ENCODE assay signal across 7 cellular contexts in the genomic region with DNA sequence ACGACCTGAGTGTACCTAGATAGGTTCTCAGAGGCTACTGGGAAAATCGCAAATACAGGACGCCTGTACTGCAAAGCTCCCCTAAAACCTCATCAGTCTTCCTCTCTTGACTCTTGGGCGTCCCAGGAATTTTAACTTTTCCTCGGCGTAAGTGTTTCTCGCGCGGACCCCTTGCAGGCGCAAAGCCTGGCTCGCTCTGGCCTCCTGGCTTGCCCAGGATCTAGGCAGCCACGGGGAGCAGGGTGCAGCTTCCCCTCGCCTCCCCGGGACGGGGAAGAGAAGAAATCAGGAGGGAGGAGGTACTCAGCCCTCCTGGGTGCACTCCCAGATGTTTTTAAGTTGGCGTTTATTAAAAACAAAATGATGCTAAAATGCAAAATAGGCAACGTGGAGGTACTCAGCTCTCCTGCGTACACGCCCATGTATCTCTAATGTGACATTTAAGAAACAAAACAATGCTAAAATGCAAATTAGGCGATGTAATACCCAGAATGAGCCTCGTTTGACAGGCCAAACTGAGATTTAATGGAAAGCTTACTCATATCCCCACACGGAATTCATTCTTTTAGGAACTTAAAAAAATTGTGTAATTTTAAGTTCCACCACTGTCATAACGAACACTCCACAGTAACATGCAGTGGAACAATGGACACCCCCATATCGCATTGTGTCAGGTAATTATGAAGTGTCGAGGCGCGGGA. TPM values are rescaled to one million over a fixed set of nuclear protein-coding genes. Genes with fewer than 3 reads are reported as not detected.
DNase-seq lines count a peak whose midpoint lies in the region; ATAC-seq and TF ChIP-seq lines count a peak whose summit lies in the region.

No MANE protein-coding gene starts in this region.

- peaks cover 24% of the 10 kb centered on the region for H3K4me1 Mint-ChIP-seq in activated CD4-positive, alpha-beta memory T cell treated with anti-CD3 and anti-CD28 coated beads, Interleukin-2, amount 10 ng/mL, durations not matched to agents 7 days and 5 days
- peaks cover 23% of the 10 kb centered on the region for H3K4me1 Mint-ChIP-seq in stimulated activated effector memory CD8-positive, alpha-beta T cell treated with anti-CD3 and anti-CD28 coated beads, Interleukin-12 subunit alpha, Interleukin-12 subunit beta, amount 100 ng/mL, for 72 hours

- no peak overlapping the region for H3K9ac ChIP-seq in iPS-15b (ENCODE audit: low read depth, low read length)

- POLR2A ChIA-PET in HEK293 (lab: Yijun Ruan, JAX): interaction anchor here (0.8 to 9.4 kb wide), 6 partner anchors 9 to 302 kb away, joined by 3 to 104 read pairs (median 4); a partner anchor contains a TSS
- POLR2A ChIA-PET in activated CD4-positive, alpha-beta memory T cell treated with anti-CD3 and anti-CD28 coated beads, Interleukin-2, amount 10 ng/mL, durations not matched to agents 7 days and 5 days (lab: Charles Lee): interaction anchor here (1.2 kb wide), 1 partner anchor 29 kb away, joined by 7 read pairs; a partner anchor contains a TSS

- CTCF ChIA-PET in HEK293 (lab: Yijun Ruan, JAX): interaction anchor here (0.6 to 2.6 kb wide), 9 partner anchors 11 to 186 kb away, joined by 3 to 9 read pairs (median 3); no protein-coding TSS in a partner anchor
- CTCF ChIA-PET in activated CD4-positive, alpha-beta memory T cell treated with anti-CD3 and anti-CD28 coated beads, Interleukin-2, amount 10 ng/mL, durations not matched to agents 7 days and 5 days (lab: Charles Lee): interaction anchor here (0.6 to 1.7 kb wide), 4 partner anchors 29 to 809 kb away, joined by 3 to 4 read pairs (median 3); a partner anchor contains a TSS

- H3K36me3 Mint-ChIP-seq in activated CD4-positive, alpha-beta memory T cell treated with anti-CD3 and anti-CD28 coated beads, Interleukin-2, amount 10 ng/mL, durations not matched to agents 7 days and 5 days (ENCODE audit: low read depth): no peaks in the 10 kb centered on the region
- H3K36me3 Mint-ChIP-seq in stimulated activated effector memory CD8-positive, alpha-beta T cell treated with anti-CD3 and anti-CD28 coated beads, Interleukin-12 subunit alpha, Interleukin-12 subunit beta, amount 100 ng/mL, for 72 hours: no peaks in the 10 kb centered on the region

- ATAC-seq in stimulated activated effector memory CD8-positive, alpha-beta T cell treated with anti-CD3 and anti-CD28 coated beads, Interleukin-12 subunit alpha, Interleukin-12 subunit beta, amount 100 ng/mL, for 72 hours: no peak
- no peak for ATAC-seq in HG02678 (IDR thresholded peaks at IDR 0.05; ENCODE audit: unreplicated experiment)
- no peak for ATAC-seq in GM21619 (IDR thresholded peaks at IDR 0.05; ENCODE audit: unreplicated experiment)

- H3K27ac Mint-ChIP-seq in activated CD4-positive, alpha-beta memory T cell treated with anti-CD3 and anti-CD28 coated beads, Interleukin-2, amount 10 ng/mL, durations not matched to agents 7 days and 5 days: no peak overlapping the region
- H3K27ac Mint-ChIP-seq in stimulated activated effector memory CD8-positive, alpha-beta T cell treated with anti-CD3 and anti-CD28 coated beads, Interleukin-12 subunit alpha, Interleukin-12 subunit beta, amount 100 ng/mL, for 72 hours: peak overlapping the region; percentile 27

- H3K36me3 ChIP-seq in HEK293 (ENCODE audit: control insufficient read depth in 2 of 2, insufficient read depth in 1 of 2, low read length in 2 of 2) (no peaks in the 10 kb centered on the region), iPS-15b (ENCODE audit: control insufficient read depth, insufficient read depth, low read length) (no peaks in the 10 kb centered on the region)

- H3K4me3 ChIP-seq in HEK293 (ENCODE audit: low read depth, low read length): peak overlapping the region; percentile 88
- peak overlapping the region; percentile 91 for H3K4me3 ChIP-seq in iPS-15b (ENCODE audit: low read depth, low read length)

- H3K9me3 ChIP-seq in HEK293 (ENCODE audit: control insufficient read depth, insufficient read depth, low read depth, low read length): no peaks in the 10 kb centered on the region
- no peaks in the 10 kb centered on the region for H3K9me3 ChIP-seq in iPS-15b (ENCODE audit: control insufficient read depth, insufficient read depth, low read length)

- peaks cover 53% of the 10 kb centered on the region for H3K27me3 Mint-ChIP-seq in activated CD4-positive, alpha-beta memory T cell treated with anti-CD3 and anti-CD28 coated beads, Interleukin-2, amount 10 ng/mL, durations not matched to agents 7 days and 5 days

- DNase-seq in activated CD4-positive, alpha-beta memory T cell treated with anti-CD3 and anti-CD28 coated beads, Interleukin-2, amount 10 ng/mL, durations not matched to agents 7 days and 5 days: no peak
- DNase-seq in stimulated activated effector memory CD8-positive, alpha-beta T cell treated with anti-CD3 and anti-CD28 coated beads, Interleukin-12 subunit alpha, Interleukin-12 subunit beta, amount 100 ng/mL, for 72 hours (ENCODE audit: low spot score in 2 of 2): no peak
- DNase-seq in kidney glomerular epithelial cell (lab: John Stamatoyannopoulos, UW): no peak

- TF ChIP-seq CTCF in HEK293 (tag by site-specific recombination; IDR thresholded peaks at IDR 0.05): no peak

- peaks cover 45% of the 10 kb centered on the region for H3K27me3 ChIP-seq in iPS-15b (ENCODE audit: control insufficient read depth, insufficient read depth, low read length)

- H3K4me3 Mint-ChIP-seq in activated CD4-positive, alpha-beta memory T cell treated with anti-CD3 and anti-CD28 coated beads, Interleukin-2, amount 10 ng/mL, durations not matched to agents 7 days and 5 days: peak overlapping the region; percentile 77
- peak overlapping the region; percentile 87 for H3K4me3 Mint-ChIP-seq in stimulated activated effector memory CD8-positive, alpha-beta T cell treated with anti-CD3 and anti-CD28 coated beads, Interleukin-12 subunit alpha, Interleukin-12 subunit beta, amount 100 ng/mL, for 72 hours

- H3K4me1 ChIP-seq in HEK293 (ENCODE audit: control insufficient read depth, insufficient read depth, low read length) (peaks cover 15% of the 10 kb centered on the region), iPS-15b (ENCODE audit: control insufficient read depth, insufficient read depth, low read length) (peaks cover 13% of the 10 kb centered on the region)

- no peaks in the 10 kb centered on the region for H3K9me3 Mint-ChIP-seq in activated CD4-positive, alpha-beta memory T cell treated with anti-CD3 and anti-CD28 coated beads, Interleukin-2, amount 10 ng/mL, durations not matched to agents 7 days and 5 days
- H3K9me3 Mint-ChIP-seq in stimulated activated effector memory CD8-positive, alpha-beta T cell treated with anti-CD3 and anti-CD28 coated beads, Interleukin-12 subunit alpha, Interleukin-12 subunit beta, amount 100 ng/mL, for 72 hours: no peaks in the 10 kb centered on the region

- peak overlapping the region; percentile 94; the same call in 1 of the 2 replicates for H3K27ac ChIP-seq in HEK293 (ENCODE audit: extremely low read depth, low read depth, low read length)

TF ChIP-seq in HEK293, 187 proteins besides CTCF, POLR2A, EP300 and RAD21 (continues in another document):
- TF ChIP-seq, protein P1, sequence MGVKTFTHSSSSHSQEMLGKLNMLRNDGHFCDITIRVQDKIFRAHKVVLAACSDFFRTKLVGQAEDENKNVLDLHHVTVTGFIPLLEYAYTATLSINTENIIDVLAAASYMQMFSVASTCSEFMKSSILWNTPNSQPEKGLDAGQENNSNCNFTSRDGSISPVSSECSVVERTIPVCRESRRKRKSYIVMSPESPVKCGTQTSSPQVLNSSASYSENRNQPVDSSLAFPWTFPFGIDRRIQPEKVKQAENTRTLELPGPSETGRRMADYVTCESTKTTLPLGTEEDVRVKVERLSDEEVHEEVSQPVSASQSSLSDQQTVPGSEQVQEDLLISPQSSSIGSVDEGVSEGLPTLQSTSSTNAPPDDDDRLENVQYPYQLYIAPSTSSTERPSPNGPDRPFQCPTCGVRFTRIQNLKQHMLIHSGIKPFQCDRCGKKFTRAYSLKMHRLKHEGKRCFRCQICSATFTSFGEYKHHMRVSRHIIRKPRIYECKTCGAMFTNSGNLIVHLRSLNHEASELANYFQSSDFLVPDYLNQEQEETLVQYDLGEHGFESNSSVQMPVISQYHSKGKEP (tag by site-specific recombination; IDR thresholded peaks at IDR 0.05): 0 out of 2 replicates have a peak, but pooled peaks have one; percentile 5
- 0 out of 2 replicates have a peak, but pooled peaks have one; percentile 34 for TF ChIP-seq YY1 (tag by site-specific recombination; IDR thresholded peaks at IDR 0.05)

RNA-seq across cellular contexts. Expression of a gene that starts 1.6 kb away (rescaled TPM):
- under 1 TPM; 0.33 to 0.38 TPM for total RNA-seq in activated CD4-positive, alpha-beta memory T cell treated with anti-CD3 and anti-CD28 coated beads, Interleukin-2, amount 10 ng/mL, durations not matched to agents 7 days and 5 days

RNA-seq across cellular contexts. Expression of a gene that starts 29.0 kb away (rescaled TPM):
- 10 to 100 TPM; 11.5 to 11.8 TPM for total RNA-seq in activated CD4-positive, alpha-beta memory T cell treated with anti-CD3 and anti-CD28 coated beads, Interleukin-2, amount 10 ng/mL, durations not matched to agents 7 days and 5 days
